Comparison of ENCODE assay signal across 8 cellular contexts in the genomic region with DNA sequence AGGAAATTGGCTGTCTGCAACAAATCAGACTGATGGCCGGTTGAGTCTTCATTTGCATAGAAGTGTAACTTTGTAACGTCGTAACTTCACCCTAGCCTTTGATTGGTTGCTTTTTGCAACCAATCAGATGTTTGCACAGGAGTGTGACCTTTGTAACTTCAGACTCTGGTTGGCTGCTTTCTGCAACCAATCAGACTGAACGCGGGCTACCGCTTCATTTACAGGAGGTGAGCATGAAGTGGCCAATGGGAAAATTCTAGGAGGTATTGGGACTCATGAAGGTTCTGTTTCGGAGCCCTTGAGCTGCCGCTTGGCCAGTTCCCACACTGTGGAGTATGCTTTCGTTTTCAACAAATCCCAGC. TPM values are rescaled to one million over a fixed set of nuclear protein-coding genes. Genes with fewer than 3 reads are reported as not detected.
A peak's percentile ranks its signal among the peaks of the same experiment; 100 is the strongest.
DNase-seq lines count a peak whose midpoint lies in the region; ATAC-seq lines count a peak whose summit lies in the region.

No MANE protein-coding gene starts in this region.

- peaks cover 23% of the 10 kb centered on the region for H3K4me1 Mint-ChIP-seq in activated CD4-positive, alpha-beta T cell treated with anti-CD3 and anti-CD28 coated beads for 36 hours

- peak overlapping the region; percentile 96 for H3K27ac Mint-ChIP-seq in activated CD4-positive, alpha-beta T cell treated with anti-CD3 and anti-CD28 coated beads for 36 hours

- intact Hi-C loops in activated CD4-positive, alpha-beta T cell treated with anti-CD3 and anti-CD28 coated beads for 36 hours (cut with DNase I, micrococcal nuclease) = loop anchor here in 1 of 2 experiments (10.0 kb wide), 1 partner anchor 111 kb away; a partner anchor contains a TSS
- intact Hi-C loops in left colon (cut with DNase I, micrococcal nuclease) = no loop called here

- H3K9me3 Mint-ChIP-seq in activated CD4-positive, alpha-beta T cell treated with anti-CD3 and anti-CD28 coated beads for 36 hours (ENCODE audit: low read depth) = peaks cover 33% of the 10 kb centered on the region

- H3K27me3 Mint-ChIP-seq in activated CD4-positive, alpha-beta T cell treated with anti-CD3 and anti-CD28 coated beads for 36 hours = no peaks in the 10 kb centered on the region

- peak; percentile 75 for DNase-seq in activated CD4-positive, alpha-beta T cell treated with anti-CD3 and anti-CD28 coated beads for 36 hours
- DNase-seq in activated CD4-positive, alpha-beta T cell treated with anti-CD3 and anti-CD28 coated beads for 1 hour = no peak
- DNase-seq in NCI-H1092 (lab: John Stamatoyannopoulos, UW) (peak; percentile 77), SW480 (ENCODE audit: low spot score) (peak; percentile 87), left colon (peak; percentile 43 to 67)
- peak; percentile 40 to 44 for DNase-seq in stimulated activated CD4-positive, alpha-beta T cell treated with anti-CD3 and anti-CD28 coated beads, Interleukin-2, amount 100 ng/mL, for 48 hours

- peak overlapping the region; percentile 95 for H3K27ac ChIP-seq in cingulate gyrus (ENCODE audit: low read depth, low read length)

- H3K36me3 Mint-ChIP-seq in activated CD4-positive, alpha-beta T cell treated with anti-CD3 and anti-CD28 coated beads for 36 hours (ENCODE audit: low read depth) = peaks cover 43% of the 10 kb centered on the region

- POLR2A ChIA-PET in activated CD4-positive, alpha-beta T cell treated with anti-CD3 and anti-CD28 coated beads for 36 hours (lab: Charles Lee) = no interaction called here

- H3K4me3 Mint-ChIP-seq in activated CD4-positive, alpha-beta T cell treated with anti-CD3 and anti-CD28 coated beads for 36 hours = peak overlapping the region; percentile 84

- CTCF ChIA-PET in activated CD4-positive, alpha-beta T cell treated with anti-CD3 and anti-CD28 coated beads for 36 hours (lab: Charles Lee) = interaction anchor here (0.9 to 1.1 kb wide), 2 partner anchors 9 to 13 kb away, joined by 5 to 6 read pairs; no protein-coding TSS in a partner anchor

- peak; percentile 66 for ATAC-seq in activated CD4-positive, alpha-beta T cell treated with anti-CD3 and anti-CD28 coated beads for 36 hours
- ATAC-seq in HG02571 (IDR thresholded peaks at IDR 0.05; ENCODE audit: unreplicated experiment) = peak; percentile 17
- peak; percentile 72 for ATAC-seq in left colon

RNA-seq across cellular contexts. Expression of a gene that starts 0.4 kb away (rescaled TPM):
- 10 to 100 TPM; 11.7 to 13.0 TPM for total RNA-seq in activated CD4-positive, alpha-beta T cell treated with anti-CD3 and anti-CD28 coated beads for 36 hours
- total RNA-seq in left colon = 1 to 10 TPM; 3.6 to 7.8 TPM

RNA-seq across cellular contexts. Expression of a gene that starts 13.9 kb away (rescaled TPM):
- total RNA-seq in activated CD4-positive, alpha-beta T cell treated with anti-CD3 and anti-CD28 coated beads for 36 hours = 1 to 10 TPM; 6.7 to 7.1 TPM
- 1 to 10 TPM; 3.8 to 4.3 TPM for total RNA-seq in left colon

RNA-seq across cellular contexts. Expression of a gene that starts 39.3 kb away (rescaled TPM):
- total RNA-seq in activated CD4-positive, alpha-beta T cell treated with anti-CD3 and anti-CD28 coated beads for 36 hours = 1 to 10 TPM in 1 of 2 experiments, under 1 TPM in 1; 0.94 to 1.0 TPM
- total RNA-seq in left colon = under 1 TPM; 0.53 to 0.82 TPM

Comparison
In these comparisons a context has a peak if more than half of its experiments do, and no peak if none do; other contexts are left out.
1. ATAC-seq: peak in every context shown above with its lines; median percentile 72 in left colon; 66 in activated CD4-positive, alpha-beta T cell treated with anti-CD3 and anti-CD28 coated beads for 36 hours; 17 in HG02571.